Comparison of ENCODE assay signal across 1 cellular context in the genomic region with DNA sequence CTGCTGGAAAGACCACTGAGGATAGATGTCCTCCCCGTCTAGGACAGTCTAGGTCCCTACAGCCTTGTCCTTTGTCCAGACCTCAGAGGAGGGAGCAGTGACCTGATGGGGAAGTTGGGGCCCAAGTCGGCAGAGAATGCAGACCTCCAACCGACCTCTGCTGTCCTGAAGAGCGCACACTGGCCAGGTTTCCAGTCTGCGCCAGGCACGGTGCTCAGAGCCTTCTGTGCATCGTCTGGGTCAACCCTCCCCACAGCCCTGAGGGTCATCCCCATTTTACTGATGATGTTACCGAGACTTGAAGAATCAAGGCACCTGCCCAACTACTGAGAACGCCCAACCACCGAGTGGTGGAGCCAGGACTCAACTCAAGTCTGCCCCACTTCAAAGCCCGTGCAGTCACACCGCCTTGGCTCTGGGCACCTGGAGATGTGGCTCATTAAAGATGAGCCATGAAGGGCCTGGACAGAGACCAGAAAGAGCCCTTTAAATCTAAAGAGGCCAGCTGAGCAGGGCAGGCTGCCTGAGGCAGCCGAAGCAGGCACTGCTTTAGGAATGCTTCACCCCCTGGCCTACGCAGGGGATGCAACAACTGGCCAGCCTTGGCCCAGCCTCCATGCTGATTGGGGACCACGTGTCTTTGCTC.
TF ChIP-seq lines count a peak whose summit lies in the region.

No MANE protein-coding gene starts in this region.

TF ChIP-seq in SK-N-SH, 30 proteins besides CTCF, POLR2A, EP300 and RAD21 (continued from another document):
- TF ChIP-seq, protein P1, sequence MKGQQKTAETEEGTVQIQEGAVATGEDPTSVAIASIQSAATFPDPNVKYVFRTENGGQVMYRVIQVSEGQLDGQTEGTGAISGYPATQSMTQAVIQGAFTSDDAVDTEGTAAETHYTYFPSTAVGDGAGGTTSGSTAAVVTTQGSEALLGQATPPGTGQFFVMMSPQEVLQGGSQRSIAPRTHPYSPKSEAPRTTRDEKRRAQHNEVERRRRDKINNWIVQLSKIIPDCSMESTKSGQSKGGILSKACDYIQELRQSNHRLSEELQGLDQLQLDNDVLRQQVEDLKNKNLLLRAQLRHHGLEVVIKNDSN (IDR thresholded peaks at IDR 0.05; ENCODE audit: borderline replicate concordance, low read depth) = no peak
- TF ChIP-seq TAF1 (IDR thresholded peaks at IDR 0.05; ENCODE audit: borderline replicate concordance, low read depth, low read length) (no peak), JUND (IDR thresholded peaks at IDR 0.05) (no peak), MEF2A (IDR thresholded peaks at IDR 0.05; ENCODE audit: borderline replicate concordance, low read depth) (no peak), SIN3A (IDR thresholded peaks at IDR 0.05; ENCODE audit: borderline replicate concordance, low read depth, low read length) (no peak), FOXJ3 (CRISPR knock-in tag; IDR thresholded peaks at IDR 0.05) (no peak), SMC3 (IDR thresholded peaks at IDR 0.05; ENCODE audit: low read depth, low read length) (no peak), FOSL2 (IDR thresholded peaks at IDR 0.05; ENCODE audit: borderline replicate concordance, low read depth) (no peak), MXI1 (IDR thresholded peaks at IDR 0.05; ENCODE audit: low read depth, low read length) (no peak), RFX5 (IDR thresholded peaks at IDR 0.05; ENCODE audit: low read length) (no peak), TCF12 (IDR thresholded peaks at IDR 0.05) (no peak), NFIC (IDR thresholded peaks at IDR 0.05; ENCODE audit: borderline replicate concordance) (no peak), TEAD4 (IDR thresholded peaks at IDR 0.05; ENCODE audit: borderline replicate concordance, insufficient read depth) (no peak), POLR2AphosphoS5 (IDR thresholded peaks at IDR 0.05; ENCODE audit: low read depth, low read length) (no peak)
- TF ChIP-seq, protein P2, sequence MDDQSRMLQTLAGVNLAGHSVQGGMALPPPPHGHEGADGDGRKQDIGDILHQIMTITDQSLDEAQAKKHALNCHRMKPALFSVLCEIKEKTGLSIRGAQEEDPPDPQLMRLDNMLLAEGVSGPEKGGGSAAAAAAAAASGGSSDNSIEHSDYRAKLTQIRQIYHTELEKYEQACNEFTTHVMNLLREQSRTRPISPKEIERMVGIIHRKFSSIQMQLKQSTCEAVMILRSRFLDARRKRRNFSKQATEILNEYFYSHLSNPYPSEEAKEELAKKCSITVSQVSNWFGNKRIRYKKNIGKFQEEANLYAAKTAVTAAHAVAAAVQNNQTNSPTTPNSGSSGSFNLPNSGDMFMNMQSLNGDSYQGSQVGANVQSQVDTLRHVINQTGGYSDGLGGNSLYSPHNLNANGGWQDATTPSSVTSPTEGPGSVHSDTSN (IDR thresholded peaks at IDR 0.05) = no peak
- TF ChIP-seq, protein P3, sequence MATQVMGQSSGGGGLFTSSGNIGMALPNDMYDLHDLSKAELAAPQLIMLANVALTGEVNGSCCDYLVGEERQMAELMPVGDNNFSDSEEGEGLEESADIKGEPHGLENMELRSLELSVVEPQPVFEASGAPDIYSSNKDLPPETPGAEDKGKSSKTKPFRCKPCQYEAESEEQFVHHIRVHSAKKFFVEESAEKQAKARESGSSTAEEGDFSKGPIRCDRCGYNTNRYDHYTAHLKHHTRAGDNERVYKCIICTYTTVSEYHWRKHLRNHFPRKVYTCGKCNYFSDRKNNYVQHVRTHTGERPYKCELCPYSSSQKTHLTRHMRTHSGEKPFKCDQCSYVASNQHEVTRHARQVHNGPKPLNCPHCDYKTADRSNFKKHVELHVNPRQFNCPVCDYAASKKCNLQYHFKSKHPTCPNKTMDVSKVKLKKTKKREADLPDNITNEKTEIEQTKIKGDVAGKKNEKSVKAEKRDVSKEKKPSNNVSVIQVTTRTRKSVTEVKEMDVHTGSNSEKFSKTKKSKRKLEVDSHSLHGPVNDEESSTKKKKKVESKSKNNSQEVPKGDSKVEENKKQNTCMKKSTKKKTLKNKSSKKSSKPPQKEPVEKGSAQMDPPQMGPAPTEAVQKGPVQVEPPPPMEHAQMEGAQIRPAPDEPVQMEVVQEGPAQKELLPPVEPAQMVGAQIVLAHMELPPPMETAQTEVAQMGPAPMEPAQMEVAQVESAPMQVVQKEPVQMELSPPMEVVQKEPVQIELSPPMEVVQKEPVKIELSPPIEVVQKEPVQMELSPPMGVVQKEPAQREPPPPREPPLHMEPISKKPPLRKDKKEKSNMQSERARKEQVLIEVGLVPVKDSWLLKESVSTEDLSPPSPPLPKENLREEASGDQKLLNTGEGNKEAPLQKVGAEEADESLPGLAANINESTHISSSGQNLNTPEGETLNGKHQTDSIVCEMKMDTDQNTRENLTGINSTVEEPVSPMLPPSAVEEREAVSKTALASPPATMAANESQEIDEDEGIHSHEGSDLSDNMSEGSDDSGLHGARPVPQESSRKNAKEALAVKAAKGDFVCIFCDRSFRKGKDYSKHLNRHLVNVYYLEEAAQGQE (IDR thresholded peaks at IDR 0.05; ENCODE audit: low read depth, low read length) = no peak
- TF ChIP-seq, protein P4, sequence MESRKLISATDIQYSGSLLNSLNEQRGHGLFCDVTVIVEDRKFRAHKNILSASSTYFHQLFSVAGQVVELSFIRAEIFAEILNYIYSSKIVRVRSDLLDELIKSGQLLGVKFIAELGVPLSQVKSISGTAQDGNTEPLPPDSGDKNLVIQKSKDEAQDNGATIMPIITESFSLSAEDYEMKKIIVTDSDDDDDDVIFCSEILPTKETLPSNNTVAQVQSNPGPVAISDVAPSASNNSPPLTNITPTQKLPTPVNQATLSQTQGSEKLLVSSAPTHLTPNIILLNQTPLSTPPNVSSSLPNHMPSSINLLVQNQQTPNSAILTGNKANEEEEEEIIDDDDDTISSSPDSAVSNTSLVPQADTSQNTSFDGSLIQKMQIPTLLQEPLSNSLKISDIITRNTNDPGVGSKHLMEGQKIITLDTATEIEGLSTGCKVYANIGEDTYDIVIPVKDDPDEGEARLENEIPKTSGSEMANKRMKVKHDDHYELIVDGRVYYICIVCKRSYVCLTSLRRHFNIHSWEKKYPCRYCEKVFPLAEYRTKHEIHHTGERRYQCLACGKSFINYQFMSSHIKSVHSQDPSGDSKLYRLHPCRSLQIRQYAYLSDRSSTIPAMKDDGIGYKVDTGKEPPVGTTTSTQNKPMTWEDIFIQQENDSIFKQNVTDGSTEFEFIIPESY (IDR thresholded peaks at IDR 0.05; ENCODE audit: borderline replicate concordance, low read depth) = no peak
